ENCODE assay signal across 11 cellular contexts in genomic region chr2:69514406-69514805, GRCh38.
DNase-seq lines count a peak whose midpoint lies in the region; ATAC-seq and TF ChIP-seq lines count a peak whose summit lies in the region.
"Had no signal": no experiment of that assay in that cellular context is flagged by ENCODE, and none has a peak within 500 bp of the region (broad histone marks: within the 10 kb centered on the region; RNA-seq: fewer than 3 reads in every experiment).

No MANE protein-coding gene starts in this region.

- H3K27me3 ChIP-seq in body of pancreas: no peaks in the 10 kb centered on the region
- no peaks in the 10 kb centered on the region for H3K27me3 ChIP-seq in PC-3 (ENCODE audit: low read length)
- H3K27me3 ChIP-seq: suprapubic skin had no signal

- intact Hi-C loops in Right ventricle myocardium superior (cut with DNase I): no loop called here
- intact Hi-C loops in cardiac septum (cut with DNase I): no loop called here
- intact Hi-C loops in body of pancreas (cut with DNase I): no loop called here
- intact Hi-C loops in PC-3 (cut with micrococcal nuclease): no loop called here

- H3K79me2 ChIP-seq in PC-3 (ENCODE audit: low read length): no peaks in the 10 kb centered on the region

- H3K9me3 ChIP-seq in body of pancreas (no peaks in the 10 kb centered on the region), PC-3 (ENCODE audit: low read length) (no peaks in the 10 kb centered on the region)
- H3K9me3 ChIP-seq: suprapubic skin had no signal

- 81 to 89% methylated on average over 2 of the region's 2 CpGs for WGBS in body of pancreas, 2 donors

- H3K4me1 ChIP-seq in body of pancreas (no peaks in the 10 kb centered on the region), PC-3 (ENCODE audit: insufficient read depth, low read length) (peaks cover 9% of the 10 kb centered on the region)

- DNase-seq in Right ventricle myocardium superior (no peak), cardiac septum (ENCODE audit: low spot score) (no peak), body of pancreas (peak in 3 of 4 donors; percentile 22 to 39 (median 30)), iris pigment epithelial cell (ENCODE audit: low read depth) (peak; percentile 89), ACHN (no peak), PC-3 (no peak)
- DNase-seq: COR-L47, Kasumi-1 had no signal

- ATAC-seq in Right ventricle myocardium superior (ENCODE audit: poor library complexity) (peak; percentile 16), body of pancreas (no peak), PC-3 (no peak; the same call in none of the 2 replicates), GM21526 (IDR thresholded peaks at IDR 0.05; ENCODE audit: low FRiP score, unreplicated experiment) (no peak)

- in situ Hi-C loops in ACHN (cut with HindIII; ENCODE audit: low pct_ligation_motif_present, low pct_unique_long_range_greater_than_20kb, low sequenced_read_pairs): no loop called here

- H3K27ac ChIP-seq in body of pancreas (no peak overlapping the region), temporal lobe (ENCODE audit: low read depth, low read length) (peak overlapping the region; percentile 67), PC-3 (ENCODE audit: low read length) (no peak overlapping the region)
- H3K27ac ChIP-seq: suprapubic skin had no signal

- BruUV-seq in PC-3 (replicated peaks; lab: Mats Ljungman, UMichigan): no TSS peak

- CTCF ChIA-PET in PC-3 (lab: Charles Lee): no interaction called here

- TF ChIP-seq CTCF in body of pancreas (IDR thresholded peaks at IDR 0.05) (no peak), PC-3 (conservative IDR thresholded peaks at IDR 0.05; ENCODE audit: low read depth, low read length) (no peak)

- H3K9ac ChIP-seq in PC-3 (ENCODE audit: low read length): no peak overlapping the region

- peaks cover 0 to 26% of the 10 kb centered on the region in 2 donors for H3K36me3 ChIP-seq in body of pancreas (replicated peaks in 1 of 2; ENCODE audit: insufficient read depth in 1 of 2, low read depth in 2 of 2)
- H3K36me3 ChIP-seq in PC-3 (ENCODE audit: low read depth, low read length): peaks cover 30% of the 10 kb centered on the region

- H3K4me3 ChIP-seq in body of pancreas (no peak overlapping the region), PC-3 (ENCODE audit: low read length) (no peak overlapping the region)
- H3K4me3 ChIP-seq: suprapubic skin had no signal

- H3F3A ChIP-seq in PC-3 (ENCODE audit: low read length, unreplicated experiment): no peaks in the 10 kb centered on the region

- POLR2A ChIA-PET in PC-3 (lab: Charles Lee; ENCODE audit: unreplicated experiment): no interaction called here

- no peaks in the 10 kb centered on the region for H3K9me2 ChIP-seq in PC-3 (replicated peaks; ENCODE audit: low read length)

- no peaks in the 10 kb centered on the region for H4K20me1 ChIP-seq in PC-3 (ENCODE audit: low read length)

- H2AFZ ChIP-seq in PC-3 (ENCODE audit: low read length): no peak overlapping the region

- TF ChIP-seq POLR2A in body of pancreas (IDR thresholded peaks at IDR 0.05): no peak

- no peak overlapping the region for H3K4me2 ChIP-seq in PC-3 (ENCODE audit: low read length)

Comparison
In these comparisons a context has a peak if more than half of its experiments do, and no peak if none do; other contexts are left out.
1. DNase-seq: peak in body of pancreas (3 of 4) and iris pigment epithelial cell (single experiment); none in Right ventricle myocardium superior (single experiment), cardiac septum (single experiment), ACHN (single experiment) and PC-3 (single experiment).